25 cellular contexts compared by ENCODE assay signal in genomic region chr16:51095890-51096626, GRCh38. TPM values are rescaled to one million over a fixed set of nuclear protein-coding genes. Genes with fewer than 3 reads are reported as not detected.
DNase-seq lines count a peak whose midpoint lies in the region; ATAC-seq and TF ChIP-seq lines count a peak whose summit lies in the region.
"Had no signal": no experiment of that assay in that cellular context is flagged by ENCODE, and none has a peak within 500 bp of the region (broad histone marks: within the 10 kb centered on the region; RNA-seq: fewer than 3 reads in every experiment).

No MANE protein-coding gene starts in this region.

- H3K79me2 ChIP-seq in GM23338 (replicated peaks; ENCODE audit: insufficient read depth) (no peaks in the 10 kb centered on the region), hepatocyte (no peaks in the 10 kb centered on the region), neural progenitor cell (ENCODE audit: low read depth) (no peaks in the 10 kb centered on the region)

- intact Hi-C loops in adrenal gland (cut with DNase I): no loop called here

- no peak for TF ChIP-seq POLR2A in adrenal gland (IDR thresholded peaks at IDR 0.05)

- H4K20me1 ChIP-seq in GM23338 (replicated peaks; ENCODE audit: insufficient read depth) (no peaks in the 10 kb centered on the region; the same call in 1 of the 2 replicates), hepatocyte (ENCODE audit: insufficient read depth, poor library complexity, severe bottlenecking) (no peaks in the 10 kb centered on the region), neural progenitor cell (ENCODE audit: low read depth) (no peaks in the 10 kb centered on the region)
- H4K20me1 ChIP-seq: BLaER1 treated with 17β-estradiol and CSF1 and Interleukin-3, amounts not matched to agents 10 nM and 100 nM had no signal

- H3K9ac ChIP-seq in neural progenitor cell: no peak overlapping the region
- H3K9ac ChIP-seq: BLaER1 treated with 17β-estradiol and CSF1 and Interleukin-3, amounts not matched to agents 10 nM and 100 nM had no signal

- peak overlapping the region; percentile 97; the same call in 1 of the 2 replicates for H2AFZ ChIP-seq in GM23338
- H2AFZ ChIP-seq in hepatocyte: no peak overlapping the region
- no peak overlapping the region for H2AFZ ChIP-seq in neural progenitor cell (replicated peaks)

- H3K9me2 ChIP-seq in GM23338 (ENCODE audit: insufficient read depth): peaks cover 11% of the 10 kb centered on the region; the same call in 1 of the 2 replicates
- H3K9me2 ChIP-seq in hepatocyte (replicated peaks; ENCODE audit: insufficient read depth): no peaks in the 10 kb centered on the region

- H3K4me2 ChIP-seq in GM23338 (peak overlapping the region; percentile 68), hepatocyte (peak overlapping the region; percentile 36), neural progenitor cell (peak overlapping the region; percentile 38)
- H3K4me2 ChIP-seq: BLaER1 treated with 17β-estradiol and CSF1 and Interleukin-3, amounts not matched to agents 10 nM and 100 nM had no signal

- H3K36me3 Mint-ChIP-seq in GM23338 (ENCODE audit: low read depth) (no peaks in the 10 kb centered on the region), neural progenitor cell (no peaks in the 10 kb centered on the region)
- H3K36me3 Mint-ChIP-seq: CD4-positive, alpha-beta memory T cell had no signal

- H3K27ac ChIP-seq in GM23338 (ENCODE audit: low read depth) (no peak overlapping the region), hepatocyte (no peak overlapping the region), layer of hippocampus (ENCODE audit: low read depth, low read length) (peak overlapping the region; percentile 12), neural progenitor cell (no peak overlapping the region), adrenal gland (no peak overlapping the region)
- H3K27ac ChIP-seq: 22Rv1; BLaER1 treated with 17β-estradiol and CSF1 and Interleukin-3, amounts not matched to agents 10 nM and 100 nM; SJSA1 had no signal

- H3K36me3 ChIP-seq in GM23338 (ENCODE audit: insufficient read depth) (no peaks in the 10 kb centered on the region), hepatocyte (replicated peaks; ENCODE audit: insufficient read depth, low read depth) (no peaks in the 10 kb centered on the region), neural progenitor cell (no peaks in the 10 kb centered on the region), adrenal gland (replicated peaks in 1 of 2) (no peaks in the 10 kb centered on the region)
- H3K36me3 ChIP-seq: BLaER1 treated with 17β-estradiol and CSF1 and Interleukin-3, amounts not matched to agents 10 nM and 100 nM; MG63; SJSA1 had no signal

- H3K9me3 Mint-ChIP-seq in GM23338: no peaks in the 10 kb centered on the region; the same call in 2 of the 3 replicates
- H3K9me3 Mint-ChIP-seq in neural progenitor cell: peaks cover 12% of the 10 kb centered on the region

- TF ChIP-seq CTCF in GM23338 (conservative IDR thresholded peaks at IDR 0.05; ENCODE audit: low read depth in 2 of 2): no peak
- no peak for TF ChIP-seq CTCF in hepatocyte (IDR thresholded peaks at IDR 0.05; ENCODE audit: poor library complexity)
- TF ChIP-seq CTCF in neural progenitor cell (IDR thresholded peaks at IDR 0.05): no peak
- no peak for TF ChIP-seq CTCF in adrenal gland (IDR thresholded peaks at IDR 0.05)
- TF ChIP-seq CTCF in GM10266 (IDR thresholded peaks at IDR 0.05; ENCODE audit: control insufficient read depth, insufficient read depth, low read depth, missing control alignments): no peak

- 66% methylated on average over 16 of the region's 16 CpGs for WGBS in hepatocyte (ENCODE audit: low lambda C conversion rate, missing lambda C conversion rate)
- 43 to 53% (median 45%) methylated on average over 16 of the region's 16 CpGs for WGBS in adrenal gland, 4 donors

- no peaks in the 10 kb centered on the region for H3K9me3 ChIP-seq in hepatocyte (ENCODE audit: low read depth)
- no peaks in the 10 kb centered on the region for H3K9me3 ChIP-seq in neural progenitor cell (ENCODE audit: low read depth)
- no peaks in the 10 kb centered on the region for H3K9me3 ChIP-seq in adrenal gland (replicated peaks in 1 of 3)
- H3K9me3 ChIP-seq: MG63, SJSA1 had no signal

- H3K27ac Mint-ChIP-seq in GM23338: no peak overlapping the region
- no peak overlapping the region for H3K27ac Mint-ChIP-seq in neural progenitor cell
- H3K27ac Mint-ChIP-seq: CD4-positive, alpha-beta memory T cell had no signal

- H3K27me3 Mint-ChIP-seq in GM23338 (ENCODE audit: insufficient read depth, low read depth, poor library complexity) (peaks cover 3% of the 10 kb centered on the region), neural progenitor cell (ENCODE audit: insufficient read depth, low read depth) (peaks cover 19% of the 10 kb centered on the region)

- peak overlapping the region; percentile 35; the same call in 1 of the 2 replicates for H3K4me3 ChIP-seq in GM23338
- no peak overlapping the region for H3K4me3 ChIP-seq in hepatocyte
- no peak overlapping the region for H3K4me3 ChIP-seq in neural progenitor cell
- no peak overlapping the region for H3K4me3 ChIP-seq in adrenal gland
- H3K4me3 ChIP-seq: BLaER1 treated with 17β-estradiol and CSF1 and Interleukin-3, amounts not matched to agents 10 nM and 100 nM; K562; MG63; SJSA1 had no signal

- peak; percentile 68 for ATAC-seq in GM23338
- ATAC-seq in GM19395 (IDR thresholded peaks at IDR 0.05; ENCODE audit: unreplicated experiment): no peak
- ATAC-seq: K562 had no signal

- no peak for DNase-seq in GM23338 (ENCODE audit: low spot score)
- no peak for DNase-seq in hepatocyte (ENCODE audit: low spot score)
- DNase-seq in neural progenitor cell (ENCODE audit: low spot score): no peak
- DNase-seq in COLO829 (ENCODE audit: low spot score): no peak
- DNase-seq in adrenal gland: no peak
- no peak for DNase-seq in GM10266 (ENCODE audit: extremely low spot score)
- DNase-seq: ACHN; Calu3; CD4-positive, alpha-beta memory T cell; DMS153; MG63; NCI-H1048; NCI-H1417 treated with DMSO at 0.1 percent for 48 hours; NCI-H187; NCI-H446 treated with DMSO at 0.1 percent for 48 hours; NCI-H526 treated with DMSO at 0.1 percent for 48 hours; OCI-M1 had no signal

- H3K4me1 Mint-ChIP-seq in GM23338 (peaks cover 14% of the 10 kb centered on the region), neural progenitor cell (peaks cover 16% of the 10 kb centered on the region)
- H3K4me1 Mint-ChIP-seq: CD4-positive, alpha-beta memory T cell had no signal

- H3K4me3 Mint-ChIP-seq in GM23338: no peak overlapping the region
- H3K4me3 Mint-ChIP-seq in neural progenitor cell: no peak overlapping the region
- H3K4me3 Mint-ChIP-seq: CD4-positive, alpha-beta memory T cell had no signal

- H3F3A ChIP-seq in GM23338 (replicated peaks; ENCODE audit: low read depth): 0 out of 2 replicates have a peak, but pooled peaks cover 2% of the 10 kb centered on the region
- H3F3A ChIP-seq in neural progenitor cell (ENCODE audit: low read depth): peaks cover 8% of the 10 kb centered on the region

- H3K27me3 ChIP-seq in GM23338 (ENCODE audit: insufficient read depth) (no peaks in the 10 kb centered on the region), hepatocyte (no peaks in the 10 kb centered on the region), layer of hippocampus (ENCODE audit: control insufficient read depth, insufficient read depth, low read length) (no peaks in the 10 kb centered on the region), neural progenitor cell (no peaks in the 10 kb centered on the region), adrenal gland (no peaks in the 10 kb centered on the region)
- H3K27me3 ChIP-seq: BLaER1 treated with 17β-estradiol and CSF1 and Interleukin-3, amounts not matched to agents 10 nM and 100 nM; MG63; SJSA1 had no signal

- H3K4me1 ChIP-seq in GM23338 (ENCODE audit: insufficient read depth) (peaks cover 21% of the 10 kb centered on the region), hepatocyte (ENCODE audit: insufficient read depth) (no peaks in the 10 kb centered on the region), neural progenitor cell (peaks cover 18% of the 10 kb centered on the region), adrenal gland (replicated peaks in 1 of 2) (no peaks in the 10 kb centered on the region)
- H3K4me1 ChIP-seq: BLaER1 treated with 17β-estradiol and CSF1 and Interleukin-3, amounts not matched to agents 10 nM and 100 nM; SJSA1 had no signal

TF ChIP-seq in GM23338, 12 proteins besides CTCF, POLR2A, EP300 and RAD21 (continues in another document):
- TF ChIP-seq ZNF114 (CRISPR knock-in tag; IDR thresholded peaks at IDR 0.05) (no peak), ZNF331 (CRISPR knock-in tag; IDR thresholded peaks at IDR 0.05; ENCODE audit: low read depth) (no peak), POLR2AphosphoS5 (IDR thresholded peaks at IDR 0.05; ENCODE audit: low read depth) (no peak), NANOG (IDR thresholded peaks at IDR 0.05; ENCODE audit: borderline replicate concordance) (no peak), EZH2phosphoT487 (IDR thresholded peaks at IDR 0.05; ENCODE audit: unreplicated experiment) (no peak), STAT1 (IDR thresholded peaks at IDR 0.05; ENCODE audit: unreplicated experiment) (no peak), EZH2 (IDR thresholded peaks at IDR 0.05; ENCODE audit: low read depth, unreplicated experiment) (no peak)

RNA-seq across cellular contexts. Expression of gene SALL1, which starts 55.0 kb away (rescaled TPM):
- 20.2 and 22.7 TPM in 2 replicates for total RNA-seq in GM23338 (2014; rRNA removed; shearing (Covaris generic))
- polyA plus RNA-seq in GM23338 (2016; fragmentation: Nextera tagmentation; extraction: Ambion mirVana) (9.0 and 9.4 TPM in 2 replicates), hepatocyte (2.0 and 2.4 TPM in 2 replicates), adrenal gland (under 1 TPM in 2 of 3 donors, not detected in 1; 0.03 to 0.04 TPM)
- total RNA-seq in hepatocyte (4.7 and 5.4 TPM in 2 replicates), neural progenitor cell (ENCODE audit: low replicate concordance) (50.3 and 70.7 TPM in 2 replicates), adrenal gland (under 1 TPM in 5 of 8 donors, not detected in 3; under 0.01 to 0.67 (median 0.15) TPM)
- total RNA-seq: Calu3; CD4-positive, alpha-beta memory T cell; G401; K562; LHCN-M2 had no signal
- polyA plus RNA-seq: CD4-positive, alpha-beta memory T cell; K562 had no signal
